ENCODE assay signal across 15 cellular contexts in genomic region chr22:49926916-49927315, GRCh38. TPM values are rescaled to one million over a fixed set of nuclear protein-coding genes. Genes with fewer than 3 reads are reported as not detected.
A peak's percentile ranks its signal among the peaks of the same experiment; 100 is the strongest.
DNase-seq lines count a peak whose midpoint lies in the region; ATAC-seq and TF ChIP-seq lines count a peak whose summit lies in the region.
"Had no signal": no experiment of that assay in that cellular context is flagged by ENCODE, and none has a peak within 500 bp of the region (broad histone marks: within the 10 kb centered on the region; RNA-seq: fewer than 3 reads in every experiment).

No MANE protein-coding gene starts in this region.

- no peaks in the 10 kb centered on the region for H3K27me3 ChIP-seq in CD4-positive, CD25-positive, alpha-beta regulatory T cell (ENCODE audit: control insufficient read depth, insufficient read depth, low read length)
- H3K27me3 ChIP-seq: ovary had no signal

- no peaks in the 10 kb centered on the region for H3K9me3 Mint-ChIP-seq in CD4-positive, CD25-positive, alpha-beta regulatory T cell
- no peaks in the 10 kb centered on the region for H3K9me3 Mint-ChIP-seq in activated CD8-positive, alpha-beta T cell treated with anti-CD3 and anti-CD28 coated beads, Interleukin-2, amount 10 ng/mL, durations not matched to agents 7 days and 5 days (ENCODE audit: insufficient read depth)
- no peaks in the 10 kb centered on the region for H3K9me3 Mint-ChIP-seq in memory B cell

- no peak for ATAC-seq in CD4-positive, CD25-positive, alpha-beta regulatory T cell (ENCODE audit: low read depth in 2 of 2)
- ATAC-seq in activated CD8-positive, alpha-beta T cell treated with anti-CD3 and anti-CD28 coated beads, Interleukin-2, amount 10 ng/mL, durations not matched to agents 7 days and 5 days: no peak
- no peak for ATAC-seq in memory B cell (ENCODE audit: low read depth)
- ATAC-seq in HG03432 (IDR thresholded peaks at IDR 0.05; ENCODE audit: unreplicated experiment): no peak
- ATAC-seq: esophagus mucosa, sciatic nerve had no signal

- no peak overlapping the region for H3K4me3 ChIP-seq in CD4-positive, CD25-positive, alpha-beta regulatory T cell (ENCODE audit: low read depth, low read length)
- H3K4me3 ChIP-seq: ovary had no signal

- TF ChIP-seq CTCF in 22Rv1 (IDR thresholded peaks at IDR 0.05): no peak
- TF ChIP-seq CTCF in GM13976 (IDR thresholded peaks at IDR 0.05; ENCODE audit: borderline replicate concordance, control extremely low read depth, extremely low read depth, insufficient read depth, missing control alignments): no peak

- in situ Hi-C loops in GM13976 (cut with MboI; ENCODE audit: low sequenced_read_pairs, unreplicated experiment): no loop called here

- H3K36me3 Mint-ChIP-seq in CD4-positive, CD25-positive, alpha-beta regulatory T cell: peaks cover 7% of the 10 kb centered on the region
- peaks cover 25% of the 10 kb centered on the region for H3K36me3 Mint-ChIP-seq in activated CD8-positive, alpha-beta T cell treated with anti-CD3 and anti-CD28 coated beads, Interleukin-2, amount 10 ng/mL, durations not matched to agents 7 days and 5 days (ENCODE audit: low read depth)
- no peaks in the 10 kb centered on the region for H3K36me3 Mint-ChIP-seq in memory B cell

- peak overlapping the region; percentile 33 to 77 (median 54) for H3K4me3 Mint-ChIP-seq in CD4-positive, CD25-positive, alpha-beta regulatory T cell
- H3K4me3 Mint-ChIP-seq in activated CD8-positive, alpha-beta T cell treated with anti-CD3 and anti-CD28 coated beads, Interleukin-2, amount 10 ng/mL, durations not matched to agents 7 days and 5 days: peak overlapping the region; percentile 15
- H3K4me3 Mint-ChIP-seq in memory B cell: peak overlapping the region; percentile 55

- no peaks in the 10 kb centered on the region for H3K27me3 Mint-ChIP-seq in CD4-positive, CD25-positive, alpha-beta regulatory T cell
- no peaks in the 10 kb centered on the region for H3K27me3 Mint-ChIP-seq in activated CD8-positive, alpha-beta T cell treated with anti-CD3 and anti-CD28 coated beads, Interleukin-2, amount 10 ng/mL, durations not matched to agents 7 days and 5 days (ENCODE audit: low read depth)
- H3K27me3 Mint-ChIP-seq in memory B cell: no peaks in the 10 kb centered on the region

- H3K27ac ChIP-seq in 22Rv1: peak overlapping the region; percentile 30
- H3K27ac ChIP-seq in CD4-positive, CD25-positive, alpha-beta regulatory T cell (ENCODE audit: insufficient read depth, low read length, poor library complexity, severe bottlenecking): no peak overlapping the region
- H3K27ac ChIP-seq: ovary had no signal

- CTCF ChIA-PET in activated CD8-positive, alpha-beta T cell treated with anti-CD3 and anti-CD28 coated beads, Interleukin-2, amount 10 ng/mL, durations not matched to agents 7 days and 5 days (lab: Charles Lee): interaction anchor here (2.4 to 3.8 kb wide), 2 partner anchors 104 to 160 kb away, joined by 17 to 28 read pairs; no protein-coding TSS in a partner anchor

- POLR2A ChIA-PET in activated CD8-positive, alpha-beta T cell treated with anti-CD3 and anti-CD28 coated beads, Interleukin-2, amount 10 ng/mL, durations not matched to agents 7 days and 5 days (lab: Charles Lee): no interaction called here

- H3K9me3 ChIP-seq in CD4-positive, CD25-positive, alpha-beta regulatory T cell (ENCODE audit: control insufficient read depth in 2 of 2, low read length in 2 of 2): no peaks in the 10 kb centered on the region
- H3K9me3 ChIP-seq: ovary had no signal

- H3K27ac Mint-ChIP-seq in CD4-positive, CD25-positive, alpha-beta regulatory T cell: peak overlapping the region; percentile 20 to 92 (median 83)
- peak overlapping the region; percentile 89 for H3K27ac Mint-ChIP-seq in activated CD8-positive, alpha-beta T cell treated with anti-CD3 and anti-CD28 coated beads, Interleukin-2, amount 10 ng/mL, durations not matched to agents 7 days and 5 days
- H3K27ac Mint-ChIP-seq in memory B cell: peak overlapping the region; percentile 98

- peaks cover 14 to 42% (median 25%) of the 10 kb centered on the region in 4 donors for H3K4me1 Mint-ChIP-seq in CD4-positive, CD25-positive, alpha-beta regulatory T cell
- H3K4me1 Mint-ChIP-seq in activated CD8-positive, alpha-beta T cell treated with anti-CD3 and anti-CD28 coated beads, Interleukin-2, amount 10 ng/mL, durations not matched to agents 7 days and 5 days (ENCODE audit: low read depth): peaks cover 51% of the 10 kb centered on the region
- H3K4me1 Mint-ChIP-seq in memory B cell: peaks cover 31% of the 10 kb centered on the region

- peaks cover 46% of the 10 kb centered on the region for H3K4me1 ChIP-seq in CD4-positive, CD25-positive, alpha-beta regulatory T cell (ENCODE audit: control insufficient read depth, insufficient read depth, low read length, poor library complexity, severe bottlenecking)

- H3K36me3 ChIP-seq in CD4-positive, CD25-positive, alpha-beta regulatory T cell (ENCODE audit: control insufficient read depth, insufficient read depth, low read length): no peaks in the 10 kb centered on the region
- H3K36me3 ChIP-seq: ovary had no signal

- no peak for DNase-seq in CD4-positive, CD25-positive, alpha-beta regulatory T cell
- DNase-seq in activated CD8-positive, alpha-beta T cell treated with anti-CD3 and anti-CD28 coated beads, Interleukin-2, amount 10 ng/mL, durations not matched to agents 7 days and 5 days: no peak
- DNase-seq in memory B cell (ENCODE audit: low spot score in 2 of 2) (no peak), GM13976 (ENCODE audit: low spot score) (no peak), NCI-H128 (lab: John Stamatoyannopoulos, UW; ENCODE audit: unreplicated experiment) (no peak)
- DNase-seq: DMS 273 treated with DMSO at 0.1 percent for 48 hours, GF-D8, NCI-H187, NCI-H446, ovary, RPMI8226 had no signal

RNA-seq across cellular contexts. Expression of gene CRELD2, which starts 8.5 kb away (rescaled TPM):
- total RNA-seq in CD4-positive, CD25-positive, alpha-beta regulatory T cell: 37.8 TPM
- 10 to 100 TPM; 22.4 to 38.2 (median 31.8) TPM for polyA plus RNA-seq in CD4-positive, CD25-positive, alpha-beta regulatory T cell
- 10 to 100 TPM; 58.0 to 58.1 TPM for total RNA-seq in activated CD8-positive, alpha-beta T cell treated with anti-CD3 and anti-CD28 coated beads, Interleukin-2, amount 10 ng/mL, durations not matched to agents 7 days and 5 days

RNA-seq across cellular contexts. Expression of gene ALG12, which starts 8.7 kb away (rescaled TPM):
- 18.1 TPM for total RNA-seq in CD4-positive, CD25-positive, alpha-beta regulatory T cell
- 10 to 100 TPM; 12.6 to 16.9 (median 15.0) TPM for polyA plus RNA-seq in CD4-positive, CD25-positive, alpha-beta regulatory T cell
- total RNA-seq in activated CD8-positive, alpha-beta T cell treated with anti-CD3 and anti-CD28 coated beads, Interleukin-2, amount 10 ng/mL, durations not matched to agents 7 days and 5 days: 10 to 100 TPM; 16.3 to 17.4 TPM

RNA-seq across cellular contexts. Expression of gene PIM3, which starts 33.7 kb away (rescaled TPM):
- total RNA-seq in CD4-positive, CD25-positive, alpha-beta regulatory T cell: 294 TPM
- 10 to 100 TPM; 34.0 to 47.1 (median 40.3) TPM for polyA plus RNA-seq in CD4-positive, CD25-positive, alpha-beta regulatory T cell
- total RNA-seq in activated CD8-positive, alpha-beta T cell treated with anti-CD3 and anti-CD28 coated beads, Interleukin-2, amount 10 ng/mL, durations not matched to agents 7 days and 5 days: 10 to 100 TPM; 45.1 to 45.7 TPM
